In genomic region chr7:102286237-102287081, GRCh38 we compare ENCODE assay signal across 8 cellular contexts. TPM values are rescaled to one million over a fixed set of nuclear protein-coding genes. Genes with fewer than 3 reads are reported as not detected.
A peak's percentile ranks its signal among the peaks of the same experiment; 100 is the strongest.
DNase-seq lines count a peak whose midpoint lies in the region; ATAC-seq and TF ChIP-seq lines count a peak whose summit lies in the region.

SH2B2 (plus strand) TSS chr7:102286868; CDS start chr7:102300551, 13,683 bp downstream.

- H3K4me3 ChIP-seq in cardiac fibroblast (replicated peaks in 1 of 2; ENCODE audit: low read depth in 2 of 2, low read length in 2 of 2) (peak within 1 kb of the TSS; percentile 65 to 72), skeletal muscle tissue (ENCODE audit: low read length in 3 of 3) (peak within 1 kb of the TSS; percentile 79 to 88 (median 81))

- DNase-seq in AG08396 (ENCODE audit: low spot score): peak; percentile 92
- DNase-seq in LoVo (ENCODE audit: low spot score): peak; percentile 68
- DNase-seq in T-helper 2 cell: peak in 3 of 5 experiments; percentile 24 to 58 (median 41)
- peak; percentile 64 to 74 for DNase-seq in cardiac fibroblast (ENCODE audit: low read depth in 2 of 2)
- DNase-seq in inferior parietal cortex (ENCODE audit: extremely low spot score): peak; percentile 20

- H3K36me3 ChIP-seq in skeletal muscle tissue (ENCODE audit: control insufficient read depth in 3 of 3, insufficient read depth in 3 of 3, low read length in 3 of 3): no peaks in the 10 kb centered on the region

- peak; percentile 67 for TF ChIP-seq POLR2A in GM18505 (IDR thresholded peaks at IDR 0.05; ENCODE audit: borderline replicate concordance, extremely low read depth, insufficient read depth, insufficient read length)

- peak within 1 kb of the TSS; percentile 85 to 88 (median 87) for H3K9ac ChIP-seq in skeletal muscle tissue (ENCODE audit: low read depth in 1 of 3, low read length in 3 of 3)

- ATAC-seq in GM18505 (IDR thresholded peaks at IDR 0.05; ENCODE audit: unreplicated experiment) (no peak), GM21423 (IDR thresholded peaks at IDR 0.05; ENCODE audit: unreplicated experiment) (no peak)

- no peaks in the 10 kb centered on the region for H3K9me3 ChIP-seq in skeletal muscle tissue (ENCODE audit: control insufficient read depth in 3 of 3, low read length in 3 of 3)

- peaks cover 34 to 51% (median 38%) of the 10 kb centered on the region in 3 donors for H3K4me1 ChIP-seq in skeletal muscle tissue (ENCODE audit: control insufficient read depth in 3 of 3, insufficient read depth in 3 of 3, low read length in 3 of 3)

- no peak for TF ChIP-seq CTCF in cardiac fibroblast (IDR thresholded peaks at IDR 0.05; ENCODE audit: low read depth, low read length)

- H3K27me3 ChIP-seq in skeletal muscle tissue (ENCODE audit: control insufficient read depth in 3 of 3, insufficient read depth in 3 of 3, low read length in 3 of 3): no peaks in the 10 kb centered on the region

- peak within 1 kb of the TSS; percentile 83 for H3K27ac ChIP-seq in skeletal muscle tissue (ENCODE audit: low read depth, low read length)

RNA-seq across cellular contexts. Expression of gene SH2B2, which starts in this region (rescaled TPM):
- 5.7 TPM for total RNA-seq in skeletal muscle tissue

Comparison
In these comparisons a context has a peak if more than half of its experiments do, and no peak if none do; other contexts are left out.
1. DNase-seq: peak in every context shown above with its lines; median percentile 92 in AG08396; 69 in cardiac fibroblast; 68 in LoVo; 41 in T-helper 2 cell; 20 in inferior parietal cortex.